ENCODE assay signal across 16 cellular contexts in the genomic region with DNA sequence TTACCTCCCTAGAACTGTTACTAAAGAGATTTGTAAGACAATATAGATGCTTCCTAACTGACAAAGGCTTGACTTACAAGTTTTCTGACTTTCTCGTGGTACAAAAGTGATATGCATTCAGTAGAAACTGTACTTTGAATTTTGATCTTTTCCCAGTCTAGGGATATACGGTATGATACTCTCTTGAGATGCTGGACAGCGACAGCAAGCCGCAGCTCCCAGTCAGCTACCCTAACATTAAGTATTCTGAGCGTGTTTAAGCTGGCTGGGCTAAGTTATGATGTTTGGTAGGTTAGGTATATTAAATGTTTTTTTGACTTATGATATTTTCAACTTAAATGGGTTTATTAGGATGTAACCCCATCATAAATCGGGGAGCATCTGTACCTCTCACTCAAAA. TPM values are rescaled to one million over a fixed set of nuclear protein-coding genes. Genes with fewer than 3 reads are reported as not detected.
DNase-seq lines count a peak whose midpoint lies in the region; ATAC-seq, FAIRE-seq and TF ChIP-seq lines count a peak whose summit lies in the region.
"Had no signal": no experiment of that assay in that cellular context is flagged by ENCODE, and none has a peak within 500 bp of the region (broad histone marks: within the 10 kb centered on the region; RNA-seq: fewer than 3 reads in every experiment).

No MANE protein-coding gene starts in this region.

- H3K27me3 ChIP-seq in keratinocyte (ENCODE audit: control insufficient read depth, extremely low read depth, insufficient read depth, low read length): no peaks in the 10 kb centered on the region
- H3K27me3 ChIP-seq: SJCRH30 had no signal

- H3K4me3 ChIP-seq in HEK293 (ENCODE audit: low read depth, low read length) (no peak overlapping the region), keratinocyte (ENCODE audit: control insufficient read depth in 2 of 3, extremely low read depth in 1 of 3, insufficient read depth in 2 of 3, low read depth in 1 of 3, low read length in 3 of 3) (no peak overlapping the region)
- H3K4me3 ChIP-seq: HAP-1, SJCRH30 had no signal

- peaks cover 3% of the 10 kb centered on the region for H3K9me1 ChIP-seq in keratinocyte (ENCODE audit: control insufficient read depth, extremely low read depth, insufficient read depth, low read length)

- no peaks in the 10 kb centered on the region for H4K20me1 ChIP-seq in keratinocyte (ENCODE audit: control insufficient read depth, extremely low read depth, insufficient read depth, low read length)

- dilution Hi-C loops in keratinocyte (cut with MboI; ENCODE audit: extremely low pct_ligation_motif_present, low sequenced_read_pairs): no loop called here

- no peaks in the 10 kb centered on the region for H3K4me1 ChIP-seq in HEK293 (ENCODE audit: control insufficient read depth, insufficient read depth, low read length)
- H3K4me1 ChIP-seq in keratinocyte (ENCODE audit: control insufficient read depth, extremely low read depth, insufficient read depth, low read length): peaks cover 29% of the 10 kb centered on the region
- H3K4me1 ChIP-seq: HAP-1, SJCRH30 had no signal

- H3K27ac ChIP-seq in HEK293 (ENCODE audit: extremely low read depth, low read depth, low read length) (no peak overlapping the region), VCaP (peak overlapping the region; percentile 54), keratinocyte (ENCODE audit: control insufficient read depth, insufficient read depth, low read length) (peak overlapping the region; percentile 97)
- H3K27ac ChIP-seq: SJCRH30 had no signal

- ATAC-seq in HG03135 (IDR thresholded peaks at IDR 0.05; ENCODE audit: unreplicated experiment): no peak

- TF ChIP-seq CTCF in HEK293 (tag by site-specific recombination; IDR thresholded peaks at IDR 0.05) (no peak), VCaP (conservative IDR thresholded peaks at IDR 0.05) (no peak), keratinocyte (optimal IDR thresholded peaks at IDR 0.05 in 1 of 3, IDR thresholded peaks at IDR 0.05 in 1 of 3, conservative IDR thresholded peaks at IDR 0.05 in 1 of 3; ENCODE audit: extremely low read depth in 1 of 3, insufficient read depth in 2 of 3, low read length in 3 of 3) (no peak)

- POLR2A ChIA-PET in HEK293 (lab: Yijun Ruan, JAX): no interaction called here

- no peaks in the 10 kb centered on the region for H3K9me3 ChIP-seq in HEK293 (ENCODE audit: control insufficient read depth, insufficient read depth, low read depth, low read length)
- H3K9me3 ChIP-seq in keratinocyte (ENCODE audit: control insufficient read depth, low read depth, low read length): no peaks in the 10 kb centered on the region

- no peaks in the 10 kb centered on the region for H3K79me2 ChIP-seq in keratinocyte (ENCODE audit: control insufficient read depth, insufficient read depth, low read length)

- H3K4me2 ChIP-seq in keratinocyte (ENCODE audit: control insufficient read depth, extremely low read depth, insufficient read depth, low read depth, low read length): no peak overlapping the region

- peak; percentile 3 for DNase-seq in EH (ENCODE audit: low read depth)
- no peak for DNase-seq in keratinocyte (ENCODE audit: low read depth, low spot score)
- DNase-seq in globus pallidus (ENCODE audit: low spot score): no peak
- DNase-seq in DMS153 (lab: John Stamatoyannopoulos, UW): no peak
- DNase-seq: MV-4-11; NCI-H2081 treated with DMSO at 0.1 percent for 48 hours; NCI-H526 treated with DMSO at 0.1 percent for 48 hours; NK-92 treated with Interleukin-12 subunit alpha and Interleukin-12 subunit beta, amount 100 ng/mL, for 24 hours; SJCRH30 had no signal

- CTCF ChIA-PET in HEK293 (lab: Yijun Ruan, JAX): no interaction called here

- H3K9ac ChIP-seq in keratinocyte (ENCODE audit: control insufficient read depth, extremely low read depth, insufficient read depth, low read length): no peak overlapping the region

- H3K36me3 ChIP-seq in HEK293 (ENCODE audit: control insufficient read depth in 2 of 2, insufficient read depth in 1 of 2, low read length in 2 of 2): peaks cover 42 to 66% of the 10 kb centered on the region in 2 experiments
- H3K36me3 ChIP-seq in keratinocyte (ENCODE audit: control insufficient read depth in 2 of 2, extremely low read depth in 1 of 2, insufficient read depth in 2 of 2, low read length in 2 of 2): peaks cover 4 to 13% of the 10 kb centered on the region in 2 experiments

- FAIRE-seq in keratinocyte (lab: Jason Lieb, UNC): no peak
- FAIRE-seq: A204.1, D721Med, RCC 7860 had no signal

- H2AFZ ChIP-seq in keratinocyte (ENCODE audit: control insufficient read depth, low read length): no peak overlapping the region

TF ChIP-seq in HEK293, 187 proteins besides CTCF, POLR2A, EP300 and RAD21:
- TF ChIP-seq, protein P1, sequence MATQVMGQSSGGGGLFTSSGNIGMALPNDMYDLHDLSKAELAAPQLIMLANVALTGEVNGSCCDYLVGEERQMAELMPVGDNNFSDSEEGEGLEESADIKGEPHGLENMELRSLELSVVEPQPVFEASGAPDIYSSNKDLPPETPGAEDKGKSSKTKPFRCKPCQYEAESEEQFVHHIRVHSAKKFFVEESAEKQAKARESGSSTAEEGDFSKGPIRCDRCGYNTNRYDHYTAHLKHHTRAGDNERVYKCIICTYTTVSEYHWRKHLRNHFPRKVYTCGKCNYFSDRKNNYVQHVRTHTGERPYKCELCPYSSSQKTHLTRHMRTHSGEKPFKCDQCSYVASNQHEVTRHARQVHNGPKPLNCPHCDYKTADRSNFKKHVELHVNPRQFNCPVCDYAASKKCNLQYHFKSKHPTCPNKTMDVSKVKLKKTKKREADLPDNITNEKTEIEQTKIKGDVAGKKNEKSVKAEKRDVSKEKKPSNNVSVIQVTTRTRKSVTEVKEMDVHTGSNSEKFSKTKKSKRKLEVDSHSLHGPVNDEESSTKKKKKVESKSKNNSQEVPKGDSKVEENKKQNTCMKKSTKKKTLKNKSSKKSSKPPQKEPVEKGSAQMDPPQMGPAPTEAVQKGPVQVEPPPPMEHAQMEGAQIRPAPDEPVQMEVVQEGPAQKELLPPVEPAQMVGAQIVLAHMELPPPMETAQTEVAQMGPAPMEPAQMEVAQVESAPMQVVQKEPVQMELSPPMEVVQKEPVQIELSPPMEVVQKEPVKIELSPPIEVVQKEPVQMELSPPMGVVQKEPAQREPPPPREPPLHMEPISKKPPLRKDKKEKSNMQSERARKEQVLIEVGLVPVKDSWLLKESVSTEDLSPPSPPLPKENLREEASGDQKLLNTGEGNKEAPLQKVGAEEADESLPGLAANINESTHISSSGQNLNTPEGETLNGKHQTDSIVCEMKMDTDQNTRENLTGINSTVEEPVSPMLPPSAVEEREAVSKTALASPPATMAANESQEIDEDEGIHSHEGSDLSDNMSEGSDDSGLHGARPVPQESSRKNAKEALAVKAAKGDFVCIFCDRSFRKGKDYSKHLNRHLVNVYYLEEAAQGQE (tag by site-specific recombination; IDR thresholded peaks at IDR 0.05): peak; percentile 86
- TF ChIP-seq ZNF623 (tag by site-specific recombination; IDR thresholded peaks at IDR 0.05): no peak
TF ChIP-seq in HEK293: peak in this region for 1.

RNA-seq across cellular contexts. Expression of a gene that starts 55.2 kb away (rescaled TPM):
- 1.7 to 4.7 TPM (median 2.0 TPM) in 3 replicates for polyA plus RNA-seq in keratinocyte
- polyA plus RNA-seq in keratinocyte (2011; ENCODE audit: low read depth): 2.1 TPM
- polyA plus RNA-seq in keratinocyte (2011; cell fraction: cytosol; rRNA removed): 1.3 and 2.6 TPM in 2 replicates
- 2.8 and 3.6 TPM in 2 replicates for polyA plus RNA-seq in keratinocyte (2011; cell fraction: nucleus; rRNA removed)
- 5.0 and 9.3 TPM in 2 replicates for polyA plus RNA-seq in keratinocyte (2012; ENCODE audit: low replicate concordance)
- 0.13 to 9.4 TPM (median 3.2 TPM) in 3 replicates for polyA minus RNA-seq in keratinocyte
- 5.9 TPM for polyA minus RNA-seq in keratinocyte (2011; cell fraction: cytosol; rRNA and poly(A)+ RNA removed)
- polyA minus RNA-seq in keratinocyte (2011; cell fraction: nucleus; rRNA and poly(A)+ RNA removed): 3.6 and 4.3 TPM in 2 replicates
